8 cellular contexts compared by ENCODE assay signal in the genomic region with DNA sequence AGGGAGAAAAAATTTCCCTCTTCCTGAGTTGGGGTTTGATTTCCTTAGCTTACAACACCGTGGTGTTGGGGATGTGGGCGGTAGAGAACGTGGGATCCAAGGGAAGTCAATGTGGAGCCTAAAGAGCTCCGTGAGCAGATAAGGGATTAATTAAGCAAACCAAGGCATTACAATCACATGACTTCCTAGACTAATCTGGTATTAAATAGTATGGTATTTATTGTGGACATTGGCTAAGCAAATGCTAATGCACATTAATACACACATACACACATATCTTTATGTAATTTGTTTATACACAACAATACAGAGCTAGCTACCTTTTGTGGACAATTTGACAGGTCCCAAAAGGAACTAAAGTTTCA. TPM values are rescaled to one million over a fixed set of nuclear protein-coding genes. Genes with fewer than 3 reads are reported as not detected.
DNase-seq lines count a peak whose midpoint lies in the region; ATAC-seq, FAIRE-seq and TF ChIP-seq lines count a peak whose summit lies in the region.

No MANE protein-coding gene starts in this region.

- H3K4me2 ChIP-seq in keratinocyte (ENCODE audit: control insufficient read depth, extremely low read depth, insufficient read depth, low read depth, low read length), result peak overlapping the region; percentile 98

- no peak for FAIRE-seq in keratinocyte (lab: Jason Lieb, UNC)

- H3K27ac Mint-ChIP-seq in activated CD4-positive, alpha-beta T cell treated with anti-CD3 and anti-CD28 coated beads, Interleukin-2, amount 10 ng/mL, durations not matched to agents 24 days and 14 days, result peak overlapping the region; percentile 95
- H3K27ac Mint-ChIP-seq in activated naive CD8-positive, alpha-beta T cell, result peak overlapping the region; percentile 97

- no peaks in the 10 kb centered on the region for H3K9me3 Mint-ChIP-seq in activated CD4-positive, alpha-beta T cell treated with anti-CD3 and anti-CD28 coated beads, Interleukin-2, amount 10 ng/mL, durations not matched to agents 24 days and 14 days
- no peaks in the 10 kb centered on the region for H3K9me3 Mint-ChIP-seq in activated naive CD8-positive, alpha-beta T cell (ENCODE audit: low read depth)

- H3K4me1 Mint-ChIP-seq in activated CD4-positive, alpha-beta T cell treated with anti-CD3 and anti-CD28 coated beads, Interleukin-2, amount 10 ng/mL, durations not matched to agents 24 days and 14 days, result peaks cover 39% of the 10 kb centered on the region
- H3K4me1 Mint-ChIP-seq in activated naive CD8-positive, alpha-beta T cell (ENCODE audit: low read depth), result peaks cover 46% of the 10 kb centered on the region

- H3K4me3 Mint-ChIP-seq in activated CD4-positive, alpha-beta T cell treated with anti-CD3 and anti-CD28 coated beads, Interleukin-2, amount 10 ng/mL, durations not matched to agents 24 days and 14 days, result peak overlapping the region; percentile 100
- H3K4me3 Mint-ChIP-seq in activated naive CD8-positive, alpha-beta T cell, result peak overlapping the region; percentile 97

- no peaks in the 10 kb centered on the region for H4K20me1 ChIP-seq in keratinocyte (ENCODE audit: control insufficient read depth, extremely low read depth, insufficient read depth, low read length)

- dilution Hi-C loops in keratinocyte (cut with MboI; ENCODE audit: extremely low pct_ligation_motif_present, low sequenced_read_pairs), result no loop called here

- intact Hi-C loops in activated CD4-positive, alpha-beta T cell treated with anti-CD3 and anti-CD28 coated beads, Interleukin-2, amount 10 ng/mL, durations not matched to agents 24 days and 14 days (cut with micrococcal nuclease), result loop anchor here (1.0 to 5.0 kb wide), 4 partner anchors 70 to 405 kb away; a partner anchor contains a TSS
- intact Hi-C loops in testis (cut with DNase I; ENCODE audit: low total_unique reads), result no loop called here

- H3K9ac ChIP-seq in keratinocyte (ENCODE audit: control insufficient read depth, extremely low read depth, insufficient read depth, low read length), result peak overlapping the region; percentile 92

- H3K36me3 ChIP-seq in keratinocyte (ENCODE audit: control insufficient read depth in 2 of 2, extremely low read depth in 1 of 2, insufficient read depth in 2 of 2, low read length in 2 of 2) (peaks cover under 1 to 4% of the 10 kb centered on the region in 2 experiments), testis (ENCODE audit: low read depth, missing control alignments) (no peaks in the 10 kb centered on the region)

- H3K4me3 ChIP-seq in keratinocyte (ENCODE audit: control insufficient read depth in 2 of 3, extremely low read depth in 1 of 3, insufficient read depth in 2 of 3, low read depth in 1 of 3, low read length in 3 of 3), result peak overlapping the region; percentile 89 to 98 (median 94)
- H3K4me3 ChIP-seq in testis, result peak overlapping the region; percentile 65 to 95

- 0 to 3% methylated on average over 4 of the region's 4 CpGs for WGBS in testis, 2 donors

- H3K27me3 ChIP-seq in keratinocyte (ENCODE audit: control insufficient read depth, extremely low read depth, insufficient read depth, low read length), result no peaks in the 10 kb centered on the region
- H3K27me3 ChIP-seq in testis, result no peaks in the 10 kb centered on the region

- no peaks in the 10 kb centered on the region for H3K9me1 ChIP-seq in keratinocyte (ENCODE audit: control insufficient read depth, extremely low read depth, insufficient read depth, low read length)

- TF ChIP-seq CTCF in keratinocyte (optimal IDR thresholded peaks at IDR 0.05 in 1 of 3, IDR thresholded peaks at IDR 0.05 in 1 of 3, conservative IDR thresholded peaks at IDR 0.05 in 1 of 3; ENCODE audit: extremely low read depth in 1 of 3, insufficient read depth in 2 of 3, low read length in 3 of 3) (no peak), testis (IDR thresholded peaks at IDR 0.05) (no peak)

- H3K27me3 Mint-ChIP-seq in activated CD4-positive, alpha-beta T cell treated with anti-CD3 and anti-CD28 coated beads, Interleukin-2, amount 10 ng/mL, durations not matched to agents 24 days and 14 days, result no peaks in the 10 kb centered on the region
- H3K27me3 Mint-ChIP-seq in activated naive CD8-positive, alpha-beta T cell, result no peaks in the 10 kb centered on the region

- no peak for DNase-seq in activated CD4-positive, alpha-beta T cell treated with anti-CD3 and anti-CD28 coated beads, Interleukin-2, amount 10 ng/mL, durations not matched to agents 24 days and 14 days
- no peak for DNase-seq in activated CD4-positive, alpha-beta T cell treated with anti-CD3 and anti-CD28 coated beads for 1 hour
- no peak for DNase-seq in keratinocyte (ENCODE audit: low read depth, low spot score)
- no peak for DNase-seq in testis
- DNase-seq in stimulated activated CD8-positive, alpha-beta memory T cell treated with anti-CD3 and anti-CD28 coated beads, Interleukin-4, amount 100 ng/mL, for 48 hours, result no peak

- H3K79me2 ChIP-seq in keratinocyte (ENCODE audit: control insufficient read depth, insufficient read depth, low read length), result peaks cover 30% of the 10 kb centered on the region

- no peak for ATAC-seq in GM21825 (IDR thresholded peaks at IDR 0.05; ENCODE audit: unreplicated experiment)
- no peak for ATAC-seq in HG03159 (IDR thresholded peaks at IDR 0.05; ENCODE audit: unreplicated experiment)

- H2AFZ ChIP-seq in keratinocyte (ENCODE audit: control insufficient read depth, low read length), result peak overlapping the region; percentile 73

- TF ChIP-seq POLR2A in testis (IDR thresholded peaks at IDR 0.05), result no peak

- peak overlapping the region; percentile 84 for H3K27ac ChIP-seq in keratinocyte (ENCODE audit: control insufficient read depth, insufficient read depth, low read length)
- H3K27ac ChIP-seq in testis, result peak overlapping the region; percentile 89 to 98

- H3K4me1 ChIP-seq in keratinocyte (ENCODE audit: control insufficient read depth, extremely low read depth, insufficient read depth, low read length) (peaks cover 24% of the 10 kb centered on the region), testis (peaks cover 37% of the 10 kb centered on the region)

- H3K36me3 Mint-ChIP-seq in activated CD4-positive, alpha-beta T cell treated with anti-CD3 and anti-CD28 coated beads, Interleukin-2, amount 10 ng/mL, durations not matched to agents 24 days and 14 days (ENCODE audit: low read depth), result peaks cover 19% of the 10 kb centered on the region
- H3K36me3 Mint-ChIP-seq in activated naive CD8-positive, alpha-beta T cell, result peaks cover 2% of the 10 kb centered on the region

- H3K9me3 ChIP-seq in keratinocyte (ENCODE audit: control insufficient read depth, low read depth, low read length) (no peaks in the 10 kb centered on the region), testis (no peaks in the 10 kb centered on the region)

RNA-seq across cellular contexts. Expression of a gene that starts 0.8 kb away (rescaled TPM):
- 39.8 and 41.1 TPM in 2 replicates for total RNA-seq in activated CD4-positive, alpha-beta T cell treated with anti-CD3 and anti-CD28 coated beads, Interleukin-2, amount 10 ng/mL, durations not matched to agents 24 days and 14 days
- polyA plus RNA-seq in keratinocyte, result 42.2 to 62.0 TPM (median 49.7 TPM) in 3 replicates
- polyA plus RNA-seq in keratinocyte (2011; ENCODE audit: low read depth), result 22.0 TPM
- 50.7 and 53.4 TPM in 2 replicates for polyA plus RNA-seq in keratinocyte (2011; cell fraction: cytosol; rRNA removed)
- 35.0 and 36.5 TPM in 2 replicates for polyA plus RNA-seq in keratinocyte (2011; cell fraction: nucleus; rRNA removed)
- polyA plus RNA-seq in keratinocyte (2012; ENCODE audit: low replicate concordance), result 25.0 and 27.8 TPM in 2 replicates
- 139 to 212 TPM (median 144 TPM) in 3 replicates for polyA minus RNA-seq in keratinocyte
- polyA minus RNA-seq in keratinocyte (2011; cell fraction: cytosol; rRNA and poly(A)+ RNA removed), result 62.9 TPM
- polyA minus RNA-seq in keratinocyte (2011; cell fraction: nucleus; rRNA and poly(A)+ RNA removed), result 35.7 and 43.4 TPM in 2 replicates
- 10 to 100 TPM; 63.7 to 70.2 TPM for total RNA-seq in testis
- polyA plus RNA-seq in testis (ENCODE audit: insufficient read depth, low read depth, low replicate concordance), result 49.3 TPM

RNA-seq across cellular contexts. Expression of a gene that starts 1.6 kb away (rescaled TPM):
- total RNA-seq in activated CD4-positive, alpha-beta T cell treated with anti-CD3 and anti-CD28 coated beads, Interleukin-2, amount 10 ng/mL, durations not matched to agents 24 days and 14 days, result 94.7 and 96.0 TPM in 2 replicates
- polyA plus RNA-seq in keratinocyte (45.6 to 53.5 TPM (median 53.0 TPM) in 3 replicates), testis (ENCODE audit: insufficient read depth, low read depth, low replicate concordance) (40.8 TPM)
- 30.6 TPM for polyA plus RNA-seq in keratinocyte (2011; ENCODE audit: low read depth)
- 39.4 and 44.0 TPM in 2 replicates for polyA plus RNA-seq in keratinocyte (2011; cell fraction: cytosol; rRNA removed)
- polyA plus RNA-seq in keratinocyte (2011; cell fraction: nucleus; rRNA removed), result 11.3 and 13.9 TPM in 2 replicates
- 28.8 and 36.8 TPM in 2 replicates for polyA plus RNA-seq in keratinocyte (2012; ENCODE audit: low replicate concordance)
- polyA minus RNA-seq in keratinocyte, result 16.8 to 27.1 TPM (median 23.0 TPM) in 3 replicates
- polyA minus RNA-seq in keratinocyte (2011; cell fraction: cytosol; rRNA and poly(A)+ RNA removed), result 20.3 TPM
- 2.8 and 3.8 TPM in 2 replicates for polyA minus RNA-seq in keratinocyte (2011; cell fraction: nucleus; rRNA and poly(A)+ RNA removed)
- 10 to 100 TPM; 27.5 to 30.4 TPM for total RNA-seq in testis

RNA-seq across cellular contexts. Expression of a gene that starts 7.3 kb away (rescaled TPM):
- total RNA-seq in activated CD4-positive, alpha-beta T cell treated with anti-CD3 and anti-CD28 coated beads, Interleukin-2, amount 10 ng/mL, durations not matched to agents 24 days and 14 days, result 0.86 and 1.6 TPM in 2 replicates
- polyA plus RNA-seq in keratinocyte, result 0.09 TPM in 1 of 3 replicates, not detected in the others
- not detected for polyA plus RNA-seq in keratinocyte (2011; ENCODE audit: low read depth)
- not detected in 2 replicates for polyA plus RNA-seq in keratinocyte (2011; cell fraction: cytosol; rRNA removed)
- polyA plus RNA-seq in keratinocyte (2011; cell fraction: nucleus; rRNA removed), result 0.15 TPM in 1 of 2 replicates, not detected in the other
- polyA plus RNA-seq in keratinocyte (2012; ENCODE audit: low replicate concordance), result not detected in 2 replicates
- 1.2 TPM in 1 of 3 replicates, not detected in the others for polyA minus RNA-seq in keratinocyte
- polyA minus RNA-seq in keratinocyte (2011; cell fraction: cytosol; rRNA and poly(A)+ RNA removed), result not detected
- not detected in 2 replicates for polyA minus RNA-seq in keratinocyte (2011; cell fraction: nucleus; rRNA and poly(A)+ RNA removed)
- total RNA-seq in testis, result under 1 TPM in 1 of 2 donors, not detected in 1; 0.87 TPM
- 3.9 TPM for polyA plus RNA-seq in testis (ENCODE audit: insufficient read depth, low read depth, low replicate concordance)

RNA-seq across cellular contexts. Expression of a gene that starts 33.2 kb away (rescaled TPM):
- total RNA-seq in activated CD4-positive, alpha-beta T cell treated with anti-CD3 and anti-CD28 coated beads, Interleukin-2, amount 10 ng/mL, durations not matched to agents 24 days and 14 days, result 127 and 130 TPM in 2 replicates
- 23.3 to 37.6 TPM (median 32.5 TPM) in 3 replicates for polyA plus RNA-seq in keratinocyte
- polyA plus RNA-seq in keratinocyte (2011; ENCODE audit: low read depth), result 15.0 TPM
- polyA plus RNA-seq in keratinocyte (2011; cell fraction: cytosol; rRNA removed), result 20.2 and 21.8 TPM in 2 replicates
- polyA plus RNA-seq in keratinocyte (2011; cell fraction: nucleus; rRNA removed), result 81.6 and 83.5 TPM in 2 replicates
- 15.7 and 30.9 TPM in 2 replicates for polyA plus RNA-seq in keratinocyte (2012; ENCODE audit: low replicate concordance)
- polyA minus RNA-seq in keratinocyte, result 28.8 to 59.6 TPM (median 38.5 TPM) in 3 replicates
- polyA minus RNA-seq in keratinocyte (2011; cell fraction: cytosol; rRNA and poly(A)+ RNA removed), result 33.2 TPM
- polyA minus RNA-seq in keratinocyte (2011; cell fraction: nucleus; rRNA and poly(A)+ RNA removed), result 59.7 and 65.7 TPM in 2 replicates
- total RNA-seq in testis, result 100 to 1,000 TPM; 106 to 148 TPM
- polyA plus RNA-seq in testis (ENCODE audit: insufficient read depth, low read depth, low replicate concordance), result 69.5 TPM

RNA-seq across cellular contexts. Expression of a gene that starts 35.7 kb away (rescaled TPM):
- 68.0 and 69.0 TPM in 2 replicates for total RNA-seq in activated CD4-positive, alpha-beta T cell treated with anti-CD3 and anti-CD28 coated beads, Interleukin-2, amount 10 ng/mL, durations not matched to agents 24 days and 14 days
- polyA plus RNA-seq in keratinocyte (14.0 to 21.0 TPM (median 15.2 TPM) in 3 replicates), testis (ENCODE audit: insufficient read depth, low read depth, low replicate concordance) (20.1 TPM)
- 4.0 TPM for polyA plus RNA-seq in keratinocyte (2011; ENCODE audit: low read depth)
- 12.9 and 17.4 TPM in 2 replicates for polyA plus RNA-seq in keratinocyte (2011; cell fraction: cytosol; rRNA removed)
- 66.1 and 81.3 TPM in 2 replicates for polyA plus RNA-seq in keratinocyte (2011; cell fraction: nucleus; rRNA removed)
- 11.1 and 32.5 TPM in 2 replicates for polyA plus RNA-seq in keratinocyte (2012; ENCODE audit: low replicate concordance)
- polyA minus RNA-seq in keratinocyte, result 29.8 to 157 TPM (median 37.3 TPM) in 3 replicates
- 32.6 TPM for polyA minus RNA-seq in keratinocyte (2011; cell fraction: cytosol; rRNA and poly(A)+ RNA removed)
- polyA minus RNA-seq in keratinocyte (2011; cell fraction: nucleus; rRNA and poly(A)+ RNA removed), result 37.0 and 48.9 TPM in 2 replicates
- 10 to 100 TPM; 26.8 to 32.3 TPM for total RNA-seq in testis
